Comparison of ENCODE assay signal across 1 cellular context in the genomic region with DNA sequence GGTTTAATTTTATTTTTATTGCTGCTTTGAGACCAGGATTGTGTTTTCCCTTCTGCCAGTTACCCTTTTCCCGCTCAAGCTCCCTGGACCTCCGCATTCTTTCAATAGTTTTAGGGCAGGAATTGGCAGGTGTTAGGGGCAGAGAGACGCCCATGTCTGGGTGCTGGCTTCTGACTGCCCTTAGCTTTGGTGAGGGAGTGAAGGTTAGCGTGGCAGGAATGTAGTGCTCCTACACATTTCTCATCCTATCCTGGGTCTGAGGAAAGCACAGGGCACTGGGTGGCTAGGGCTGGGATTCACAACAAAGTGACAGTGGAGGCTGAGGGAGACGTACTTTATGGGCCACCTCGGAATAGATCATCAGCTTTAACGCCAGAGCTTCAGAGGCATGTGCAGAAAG.
TF ChIP-seq lines count a peak whose summit lies in the region.

No MANE protein-coding gene starts in this region.

TF ChIP-seq in WTC11, 78 proteins besides CTCF, POLR2A, EP300 and RAD21 (continued from another document):
- TF ChIP-seq, protein P1, sequence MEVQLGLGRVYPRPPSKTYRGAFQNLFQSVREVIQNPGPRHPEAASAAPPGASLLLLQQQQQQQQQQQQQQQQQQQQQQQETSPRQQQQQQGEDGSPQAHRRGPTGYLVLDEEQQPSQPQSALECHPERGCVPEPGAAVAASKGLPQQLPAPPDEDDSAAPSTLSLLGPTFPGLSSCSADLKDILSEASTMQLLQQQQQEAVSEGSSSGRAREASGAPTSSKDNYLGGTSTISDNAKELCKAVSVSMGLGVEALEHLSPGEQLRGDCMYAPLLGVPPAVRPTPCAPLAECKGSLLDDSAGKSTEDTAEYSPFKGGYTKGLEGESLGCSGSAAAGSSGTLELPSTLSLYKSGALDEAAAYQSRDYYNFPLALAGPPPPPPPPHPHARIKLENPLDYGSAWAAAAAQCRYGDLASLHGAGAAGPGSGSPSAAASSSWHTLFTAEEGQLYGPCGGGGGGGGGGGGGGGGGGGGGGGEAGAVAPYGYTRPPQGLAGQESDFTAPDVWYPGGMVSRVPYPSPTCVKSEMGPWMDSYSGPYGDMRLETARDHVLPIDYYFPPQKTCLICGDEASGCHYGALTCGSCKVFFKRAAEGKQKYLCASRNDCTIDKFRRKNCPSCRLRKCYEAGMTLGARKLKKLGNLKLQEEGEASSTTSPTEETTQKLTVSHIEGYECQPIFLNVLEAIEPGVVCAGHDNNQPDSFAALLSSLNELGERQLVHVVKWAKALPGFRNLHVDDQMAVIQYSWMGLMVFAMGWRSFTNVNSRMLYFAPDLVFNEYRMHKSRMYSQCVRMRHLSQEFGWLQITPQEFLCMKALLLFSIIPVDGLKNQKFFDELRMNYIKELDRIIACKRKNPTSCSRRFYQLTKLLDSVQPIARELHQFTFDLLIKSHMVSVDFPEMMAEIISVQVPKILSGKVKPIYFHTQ (CRISPR knock-in tag; IDR thresholded peaks at IDR 0.05) = no peak
- no peak for TF ChIP-seq ZNF416 (CRISPR knock-in tag; IDR thresholded peaks at IDR 0.05)
- no peak for TF ChIP-seq ATF1 (CRISPR knock-in tag; IDR thresholded peaks at IDR 0.05)
- TF ChIP-seq MXD4 (CRISPR knock-in tag; IDR thresholded peaks at IDR 0.05; ENCODE audit: borderline replicate concordance) = no peak
- TF ChIP-seq, protein P2, sequence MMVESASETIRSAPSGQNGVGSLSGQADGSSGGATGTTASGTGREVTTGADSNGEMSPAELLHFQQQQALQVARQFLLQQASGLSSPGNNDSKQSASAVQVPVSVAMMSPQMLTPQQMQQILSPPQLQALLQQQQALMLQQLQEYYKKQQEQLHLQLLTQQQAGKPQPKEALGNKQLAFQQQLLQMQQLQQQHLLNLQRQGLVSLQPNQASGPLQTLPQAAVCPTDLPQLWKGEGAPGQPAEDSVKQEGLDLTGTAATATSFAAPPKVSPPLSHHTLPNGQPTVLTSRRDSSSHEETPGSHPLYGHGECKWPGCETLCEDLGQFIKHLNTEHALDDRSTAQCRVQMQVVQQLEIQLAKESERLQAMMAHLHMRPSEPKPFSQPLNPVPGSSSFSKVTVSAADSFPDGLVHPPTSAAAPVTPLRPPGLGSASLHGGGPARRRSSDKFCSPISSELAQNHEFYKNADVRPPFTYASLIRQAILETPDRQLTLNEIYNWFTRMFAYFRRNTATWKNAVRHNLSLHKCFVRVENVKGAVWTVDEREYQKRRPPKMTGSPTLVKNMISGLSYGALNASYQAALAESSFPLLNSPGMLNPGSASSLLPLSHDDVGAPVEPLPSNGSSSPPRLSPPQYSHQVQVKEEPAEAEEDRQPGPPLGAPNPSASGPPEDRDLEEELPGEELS (CRISPR knock-in tag; IDR thresholded peaks at IDR 0.05) = no peak
- TF ChIP-seq, protein P3, sequence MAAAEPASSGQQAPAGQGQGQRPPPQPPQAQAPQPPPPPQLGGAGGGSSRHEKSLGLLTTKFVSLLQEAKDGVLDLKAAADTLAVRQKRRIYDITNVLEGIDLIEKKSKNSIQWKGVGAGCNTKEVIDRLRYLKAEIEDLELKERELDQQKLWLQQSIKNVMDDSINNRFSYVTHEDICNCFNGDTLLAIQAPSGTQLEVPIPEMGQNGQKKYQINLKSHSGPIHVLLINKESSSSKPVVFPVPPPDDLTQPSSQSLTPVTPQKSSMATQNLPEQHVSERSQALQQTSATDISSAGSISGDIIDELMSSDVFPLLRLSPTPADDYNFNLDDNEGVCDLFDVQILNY (CRISPR knock-in tag; IDR thresholded peaks at IDR 0.05) = no peak
- TF ChIP-seq, protein P4, sequence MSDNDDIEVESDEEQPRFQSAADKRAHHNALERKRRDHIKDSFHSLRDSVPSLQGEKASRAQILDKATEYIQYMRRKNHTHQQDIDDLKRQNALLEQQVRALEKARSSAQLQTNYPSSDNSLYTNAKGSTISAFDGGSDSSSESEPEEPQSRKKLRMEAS (CRISPR knock-in tag; IDR thresholded peaks at IDR 0.05) = no peak
- TF ChIP-seq CREM (CRISPR knock-in tag; IDR thresholded peaks at IDR 0.05) = no peak
